2 cellular contexts compared by ENCODE assay signal in the genomic region with DNA sequence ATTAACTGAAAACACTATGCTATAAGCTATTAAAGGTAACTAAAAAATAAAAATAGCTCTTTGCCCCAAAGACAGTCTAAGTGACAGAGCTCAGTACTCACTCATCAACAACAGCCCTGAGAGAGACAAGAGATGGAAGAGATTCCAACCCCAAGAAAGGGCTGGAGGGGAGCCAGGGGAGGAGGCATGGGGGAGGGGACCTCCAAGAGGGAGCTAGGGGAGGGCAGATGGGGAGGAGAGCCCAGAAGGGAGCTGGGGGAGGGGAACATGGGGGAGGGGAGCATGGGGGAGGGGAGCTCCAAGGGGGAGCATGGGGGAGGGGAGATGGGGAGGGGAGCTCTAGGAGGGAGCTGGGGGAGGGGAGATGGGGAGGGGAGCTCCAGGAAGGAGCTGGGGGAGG.
A peak's percentile ranks its signal among the peaks of the same experiment; 100 is the strongest.
TF ChIP-seq lines count a peak whose summit lies in the region.

No MANE protein-coding gene starts in this region.

TF ChIP-seq in IMR-90, 13 proteins besides CTCF, POLR2A, EP300 and RAD21:
- TF ChIP-seq FOS (IDR thresholded peaks at IDR 0.05; ENCODE audit: low read depth, low read length) (no peak), MAFK (IDR thresholded peaks at IDR 0.05; ENCODE audit: low read depth, low read length) (no peak), NFE2L2 (IDR thresholded peaks at IDR 0.05; ENCODE audit: low read depth, low read length) (no peak), CHD1 (IDR thresholded peaks at IDR 0.05; ENCODE audit: low read depth, low read length) (no peak), BHLHE40 (IDR thresholded peaks at IDR 0.05; ENCODE audit: low read depth, low read length) (no peak), SMC3 (IDR thresholded peaks at IDR 0.05; ENCODE audit: low read depth, low read length) (no peak), RFX5 (IDR thresholded peaks at IDR 0.05; ENCODE audit: low read depth, low read length) (no peak), MAZ (IDR thresholded peaks at IDR 0.05; ENCODE audit: borderline replicate concordance, low read depth, low read length) (no peak), RCOR1 (IDR thresholded peaks at IDR 0.05; ENCODE audit: insufficient replicate concordance, low read length) (no peak), CEBPB (IDR thresholded peaks at IDR 0.05; ENCODE audit: low read depth, low read length) (no peak), USF2 (IDR thresholded peaks at IDR 0.05; ENCODE audit: low read depth, low read length) (no peak), MXI1 (IDR thresholded peaks at IDR 0.05; ENCODE audit: borderline replicate concordance, low read depth, low read length) (no peak)
- TF ChIP-seq, protein P1, sequence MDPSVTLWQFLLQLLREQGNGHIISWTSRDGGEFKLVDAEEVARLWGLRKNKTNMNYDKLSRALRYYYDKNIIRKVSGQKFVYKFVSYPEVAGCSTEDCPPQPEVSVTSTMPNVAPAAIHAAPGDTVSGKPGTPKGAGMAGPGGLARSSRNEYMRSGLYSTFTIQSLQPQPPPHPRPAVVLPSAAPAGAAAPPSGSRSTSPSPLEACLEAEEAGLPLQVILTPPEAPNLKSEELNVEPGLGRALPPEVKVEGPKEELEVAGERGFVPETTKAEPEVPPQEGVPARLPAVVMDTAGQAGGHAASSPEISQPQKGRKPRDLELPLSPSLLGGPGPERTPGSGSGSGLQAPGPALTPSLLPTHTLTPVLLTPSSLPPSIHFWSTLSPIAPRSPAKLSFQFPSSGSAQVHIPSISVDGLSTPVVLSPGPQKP (IDR thresholded peaks at IDR 0.05; ENCODE audit: borderline replicate concordance, low read depth, low read length): no peak

TF ChIP-seq in K562, 482 proteins besides CTCF, POLR2A, EP300 and RAD21:
- no peak for TF ChIP-seq MYC (IDR thresholded peaks at IDR 0.05; ENCODE audit: low read depth, low read length)
- TF ChIP-seq MYC (CRISPR knock-in tag; IDR thresholded peaks at IDR 0.05; ENCODE audit: borderline replicate concordance, low read depth): no peak
- no peak for TF ChIP-seq TEAD1 (CRISPR knock-in tag; IDR thresholded peaks at IDR 0.05)
- TF ChIP-seq TRIM25 (IDR thresholded peaks at IDR 0.05; ENCODE audit: borderline replicate concordance): no peak
- no peak for TF ChIP-seq MCM5 (IDR thresholded peaks at IDR 0.05; ENCODE audit: low read depth)
- TF ChIP-seq MEIS2 (IDR thresholded peaks at IDR 0.05; ENCODE audit: partially characterized antibody): peak; percentile 22
- TF ChIP-seq NFIC (IDR thresholded peaks at IDR 0.05): peak; percentile 67
- no peak for TF ChIP-seq PHF8 (IDR thresholded peaks at IDR 0.05; ENCODE audit: borderline replicate concordance, low read length)
- no peak for TF ChIP-seq FOXP4 (CRISPR knock-in tag; IDR thresholded peaks at IDR 0.05; ENCODE audit: borderline replicate concordance)
